19 cellular contexts compared by ENCODE assay signal in the genomic region with DNA sequence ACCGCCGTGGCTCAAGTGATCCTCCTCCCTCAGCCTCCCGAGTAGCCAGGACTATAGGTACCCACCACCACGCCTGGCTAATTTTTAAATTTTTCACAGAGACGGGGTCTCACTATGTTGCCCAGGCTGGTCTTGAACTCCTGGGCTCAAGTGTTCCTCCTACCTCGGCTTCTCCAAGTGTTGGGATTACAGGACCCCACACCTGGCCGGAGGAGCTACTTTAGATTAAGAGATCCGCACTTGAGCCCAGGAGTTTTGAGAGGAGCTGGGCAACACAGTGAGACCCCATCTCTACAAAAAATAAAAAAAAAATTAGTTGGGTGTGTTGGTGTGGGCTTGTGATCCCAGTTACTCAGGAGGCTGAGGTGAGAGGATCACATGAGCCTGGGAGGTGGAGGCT. TPM values are rescaled to one million over a fixed set of nuclear protein-coding genes. Genes with fewer than 3 reads are reported as not detected.
A peak's percentile ranks its signal among the peaks of the same experiment; 100 is the strongest.
DNase-seq lines count a peak whose midpoint lies in the region; ATAC-seq and TF ChIP-seq lines count a peak whose summit lies in the region.
"Had no signal": no experiment of that assay in that cellular context is flagged by ENCODE, and none has a peak within 500 bp of the region (broad histone marks: within the 10 kb centered on the region; RNA-seq: fewer than 3 reads in every experiment).

No MANE protein-coding gene starts in this region.

- H3K4me3 ChIP-seq in HEK293 (ENCODE audit: low read depth, low read length) (no peak overlapping the region), lung (no peak overlapping the region)
- H3K4me3 ChIP-seq: BLaER1, GM12878, HAP-1 had no signal

- peaks cover 33% of the 10 kb centered on the region for H3K36me3 Mint-ChIP-seq in activated B cell treated with CpG ODN at 0.5 μM for 24 hours (ENCODE audit: low read depth)
- peaks cover 25% of the 10 kb centered on the region for H3K36me3 Mint-ChIP-seq in stimulated activated memory B cell treated with anti-CD40 and anti-IgM and Interleukin-4, amounts not matched to agents 10 μg/mL and 1 μg/mL and 100 μg/mL, for 72 hours

- POLR2A ChIA-PET in HEK293 (lab: Yijun Ruan, JAX) (no interaction called here), activated B cell treated with CpG ODN at 0.5 μM for 24 hours (lab: Charles Lee) (interaction anchor here (0.6 to 3.8 kb wide), 5 partner anchors 8 to 62 kb away, joined by 3 to 23 read pairs (median 5); a partner anchor contains a TSS)

- H3K27ac ChIP-seq in HEK293 (ENCODE audit: extremely low read depth, low read depth, low read length) (no peak overlapping the region), lung (ENCODE audit: low read depth in 1 of 2, low read length in 1 of 2) (no peak overlapping the region)
- H3K27ac ChIP-seq: 22Rv1, BLaER1, C4-2B had no signal

- H3K4me1 Mint-ChIP-seq in activated B cell treated with CpG ODN at 0.5 μM for 24 hours = peaks cover 64% of the 10 kb centered on the region
- peaks cover 60% of the 10 kb centered on the region for H3K4me1 Mint-ChIP-seq in stimulated activated memory B cell treated with anti-CD40 and anti-IgM and Interleukin-4, amounts not matched to agents 10 μg/mL and 1 μg/mL and 100 μg/mL, for 72 hours

- CTCF ChIA-PET in HEK293 (lab: Yijun Ruan, JAX) (no interaction called here), activated B cell treated with CpG ODN at 0.5 μM for 24 hours (lab: Charles Lee) (no interaction called here)

- H3K27me3 ChIP-seq in lung (ENCODE audit: control insufficient read depth, insufficient read depth) = no peaks in the 10 kb centered on the region
- H3K27me3 ChIP-seq: BLaER1 had no signal

- H3K27ac Mint-ChIP-seq in activated B cell treated with CpG ODN at 0.5 μM for 24 hours = peak overlapping the region; percentile 25
- H3K27ac Mint-ChIP-seq in stimulated activated memory B cell treated with anti-CD40 and anti-IgM and Interleukin-4, amounts not matched to agents 10 μg/mL and 1 μg/mL and 100 μg/mL, for 72 hours = peak overlapping the region; percentile 9
- H3K27ac Mint-ChIP-seq: CD8-positive, alpha-beta T cell had no signal

- intact Hi-C loops in activated B cell treated with CpG ODN at 0.5 μM for 24 hours (cut with micrococcal nuclease) = no loop called here

- H3K4me1 ChIP-seq in HEK293 (ENCODE audit: control insufficient read depth, insufficient read depth, low read length) = no peaks in the 10 kb centered on the region
- H3K4me1 ChIP-seq in lung (ENCODE audit: control insufficient read depth in 2 of 2, insufficient read depth in 2 of 2, low read length in 2 of 2) = no peaks in the 10 kb centered on the region
- H3K4me1 ChIP-seq: BLaER1 had no signal

- H3K27me3 Mint-ChIP-seq in activated B cell treated with CpG ODN at 0.5 μM for 24 hours = no peaks in the 10 kb centered on the region
- H3K27me3 Mint-ChIP-seq in stimulated activated memory B cell treated with anti-CD40 and anti-IgM and Interleukin-4, amounts not matched to agents 10 μg/mL and 1 μg/mL and 100 μg/mL, for 72 hours = no peaks in the 10 kb centered on the region
- H3K27me3 Mint-ChIP-seq: B cell; CD4-positive, CD25-positive, alpha-beta regulatory T cell had no signal

- WGBS in lung, 2 donors = 96 to 97% methylated on average over 8 of the region's 8 CpGs

- H3K36me3 ChIP-seq in HEK293 (ENCODE audit: control insufficient read depth in 2 of 2, insufficient read depth in 1 of 2, low read length in 2 of 2) (peaks cover 0 to 5% of the 10 kb centered on the region in 2 experiments; a peak in 2 of 3 replicates), lung (ENCODE audit: control insufficient read depth in 2 of 2, insufficient read depth in 2 of 2, low read length in 2 of 2) (peaks cover 0 to 4% of the 10 kb centered on the region in 2 donors)
- H3K36me3 ChIP-seq: BLaER1, HAP-1 had no signal

- no peaks in the 10 kb centered on the region for H3K9me3 Mint-ChIP-seq in activated B cell treated with CpG ODN at 0.5 μM for 24 hours
- no peaks in the 10 kb centered on the region for H3K9me3 Mint-ChIP-seq in stimulated activated memory B cell treated with anti-CD40 and anti-IgM and Interleukin-4, amounts not matched to agents 10 μg/mL and 1 μg/mL and 100 μg/mL, for 72 hours

- no peak for DNase-seq in activated B cell treated with CpG ODN at 0.5 μM for 24 hours
- peak; percentile 11 for DNase-seq in lung (ENCODE audit: low spot score)
- DNase-seq in GM10266 (ENCODE audit: extremely low spot score) = no peak
- no peak for DNase-seq in NCI-H524 treated with DMSO at 0.1 percent for 48 hours (lab: John Stamatoyannopoulos, UW)
- DNase-seq: Caco-2; CD4-positive, CD25-positive, alpha-beta regulatory T cell; CD8-positive, alpha-beta T cell; DMS153; DND-41; GOT3 had no signal

- H3K9me3 ChIP-seq in HEK293 (ENCODE audit: control insufficient read depth, insufficient read depth, low read depth, low read length) (no peaks in the 10 kb centered on the region), lung (ENCODE audit: control insufficient read depth in 2 of 2, insufficient read depth in 1 of 2, low read length in 1 of 2) (peaks cover 0 to 3% of the 10 kb centered on the region in 2 donors)
- H3K9me3 ChIP-seq: BLaER1, Caco-2, HAP-1 had no signal

- H3K4me3 Mint-ChIP-seq in activated B cell treated with CpG ODN at 0.5 μM for 24 hours = no peak overlapping the region
- no peak overlapping the region for H3K4me3 Mint-ChIP-seq in stimulated activated memory B cell treated with anti-CD40 and anti-IgM and Interleukin-4, amounts not matched to agents 10 μg/mL and 1 μg/mL and 100 μg/mL, for 72 hours
- H3K4me3 Mint-ChIP-seq: B cell; CD4-positive, CD25-positive, alpha-beta regulatory T cell; CD8-positive, alpha-beta T cell had no signal

- ATAC-seq in activated B cell treated with CpG ODN at 0.5 μM for 24 hours (ENCODE audit: low read depth) (no peak), lung (ENCODE audit: insufficient read depth, low FRiP score) (no peak), GM21825 (IDR thresholded peaks at IDR 0.05; ENCODE audit: unreplicated experiment) (no peak)
- ATAC-seq in stimulated activated memory B cell treated with anti-CD40 and anti-IgM and Interleukin-4, amounts not matched to agents 10 μg/mL and 1 μg/mL and 100 μg/mL, for 72 hours = no peak
- ATAC-seq: CD8-positive, alpha-beta T cell; GM12878 had no signal

- TF ChIP-seq CTCF in HEK293 (tag by site-specific recombination; IDR thresholded peaks at IDR 0.05) = no peak
- TF ChIP-seq CTCF in activated B cell treated with CpG ODN at 0.5 μM for 24 hours (IDR thresholded peaks at IDR 0.05) = no peak
- no peak for TF ChIP-seq CTCF in lung (IDR thresholded peaks at IDR 0.05; ENCODE audit: control extremely low read depth, extremely low read depth)
- TF ChIP-seq CTCF in GM10266 (IDR thresholded peaks at IDR 0.05; ENCODE audit: control insufficient read depth, insufficient read depth, low read depth, missing control alignments) = no peak

TF ChIP-seq in HEK293, 187 proteins besides CTCF, POLR2A, EP300 and RAD21:
- TF ChIP-seq SP3 (tag by site-specific recombination; IDR thresholded peaks at IDR 0.05) = no peak
- TF ChIP-seq ZNF768 (tag by site-specific recombination; IDR thresholded peaks at IDR 0.05) = no peak
- TF ChIP-seq HOXC10 (CRISPR knock-in tag; IDR thresholded peaks at IDR 0.05) = no peak
- TF ChIP-seq TRIM28 (IDR thresholded peaks at IDR 0.05; ENCODE audit: borderline replicate concordance, low read length) = no peak
- TF ChIP-seq ZNF121 (tag by site-specific recombination; IDR thresholded peaks at IDR 0.05) = peak; percentile 84

RNA-seq across cellular contexts. Expression of a gene that starts 9.0 kb away (rescaled TPM):
- total RNA-seq in activated B cell treated with CpG ODN at 0.5 μM for 24 hours (132 and 161 TPM in 2 replicates), lung (100 to 1,000 TPM in 1 of 2 donors, 10 to 100 TPM in 1; 54.1 to 113 TPM)
- 1 to 10 TPM; 1.2 to 4.0 TPM for polyA plus RNA-seq in lung

RNA-seq across cellular contexts. Expression of a gene that starts 30.8 kb away (rescaled TPM):
- total RNA-seq in activated B cell treated with CpG ODN at 0.5 μM for 24 hours (20.3 and 25.9 TPM in 2 replicates), lung (10 to 100 TPM; 13.8 to 29.0 TPM)
- 1 to 10 TPM in 1 of 2 donors, under 1 TPM in 1; 0.65 to 1.8 TPM for polyA plus RNA-seq in lung

RNA-seq across cellular contexts. Expression of a gene that starts 40.5 kb away (rescaled TPM):
- total RNA-seq in activated B cell treated with CpG ODN at 0.5 μM for 24 hours = 1.4 and 1.7 TPM in 2 replicates
- 1 to 10 TPM in 1 of 2 donors, under 1 TPM in 1; 0.80 to 1.2 TPM for total RNA-seq in lung
- polyA plus RNA-seq in lung = under 1 TPM; 0.50 to 0.85 TPM

RNA-seq across cellular contexts. Expression of a gene that starts 49.0 kb away (rescaled TPM):
- total RNA-seq in activated B cell treated with CpG ODN at 0.5 μM for 24 hours (14.0 and 16.1 TPM in 2 replicates), lung (10 to 100 TPM in 1 of 2 donors, 1 to 10 TPM in 1; 5.2 to 15.4 TPM)
- 1 to 10 TPM; 1.3 to 1.4 TPM for polyA plus RNA-seq in lung
